In the genomic region with DNA sequence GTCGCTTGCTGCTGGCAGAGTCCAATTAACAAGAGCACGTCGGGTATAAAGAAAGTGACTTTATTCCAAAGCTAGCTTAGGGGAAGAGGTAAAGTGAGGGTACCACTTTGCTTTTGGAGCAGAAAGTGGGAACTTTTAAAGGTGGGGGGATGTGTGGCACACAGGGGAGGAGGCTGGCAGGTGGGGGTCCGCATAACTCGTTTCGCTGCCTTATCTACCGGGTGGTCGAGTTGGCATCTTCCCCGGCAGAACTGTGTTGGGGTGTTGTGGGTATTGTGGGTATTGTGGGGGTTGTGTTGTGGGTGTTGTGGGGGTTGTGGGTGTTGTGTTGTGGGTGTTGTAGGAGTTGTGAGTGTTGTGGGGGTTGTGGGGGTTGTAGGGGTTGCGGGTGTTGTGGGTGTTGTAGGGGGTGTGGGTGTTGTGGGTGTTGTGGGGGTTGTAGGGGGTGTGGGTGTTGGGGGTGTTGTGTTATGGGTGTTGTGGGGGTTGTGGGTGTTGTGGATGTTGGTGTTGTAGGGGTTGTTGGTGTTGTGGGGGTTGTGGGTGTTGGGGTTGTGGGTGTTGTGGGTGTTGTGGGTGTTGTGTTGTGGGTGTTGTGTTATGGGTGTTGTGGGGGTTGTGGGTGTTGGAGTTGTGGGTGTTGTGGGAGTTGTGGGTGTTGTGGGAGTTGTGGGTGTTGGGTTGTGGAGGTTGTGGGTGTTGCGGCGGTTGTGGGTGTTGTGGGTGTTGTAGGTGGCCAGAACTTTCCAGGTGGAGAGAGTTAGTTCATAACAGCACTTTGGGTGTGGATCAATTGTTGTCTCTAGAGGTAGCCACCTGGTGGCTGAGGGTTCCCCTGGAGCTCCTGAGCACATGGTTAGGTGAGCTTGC, we compare ENCODE assay signal across 9 cellular contexts. TPM values are rescaled to one million over a fixed set of nuclear protein-coding genes. Genes with fewer than 3 reads are reported as not detected.
DNase-seq lines count a peak whose midpoint lies in the region; ATAC-seq, FAIRE-seq and TF ChIP-seq lines count a peak whose summit lies in the region.
"Had no signal": no experiment of that assay in that cellular context is flagged by ENCODE, and none has a peak within 500 bp of the region (broad histone marks: within the 10 kb centered on the region; RNA-seq: fewer than 3 reads in every experiment).

No MANE protein-coding gene starts in this region.

- no peak for FAIRE-seq in GM19239 (lab: Jason Lieb, UNC)

- H3K4me1 Mint-ChIP-seq in CD8-positive, alpha-beta memory T cell = peaks cover 48 to 77% (median 74%) of the 10 kb centered on the region in 3 donors
- peaks cover 50% of the 10 kb centered on the region for H3K4me1 Mint-ChIP-seq in activated T-helper 17 cell treated with anti-CD3 and anti-CD28 coated beads, Interleukin-2, amount 50 U/mL, for 72 hours
- peaks cover 37 to 59% of the 10 kb centered on the region in 2 donors for H3K4me1 Mint-ChIP-seq in natural killer cell

- CTCF ChIA-PET in CD8-positive, alpha-beta memory T cell (lab: Charles Lee) = interaction anchor here (0.8 to 1.4 kb wide), 4 partner anchors 16 to 109 kb away, joined by 4 read pairs; no protein-coding TSS in a partner anchor

- H3K9ac ChIP-seq in MM.1S (ENCODE audit: low read length) = peak overlapping the region; percentile 48; the same call in 1 of the 2 replicates

- no peak overlapping the region for H2AFZ ChIP-seq in MM.1S (ENCODE audit: low read length)

- H3K27ac Mint-ChIP-seq in CD8-positive, alpha-beta memory T cell = peak overlapping the region; percentile 55 to 98 (median 92)
- H3K27ac Mint-ChIP-seq in activated T-helper 17 cell treated with anti-CD3 and anti-CD28 coated beads, Interleukin-2, amount 50 U/mL, for 72 hours = peak overlapping the region; percentile 92
- H3K27ac Mint-ChIP-seq in natural killer cell = peak overlapping the region; percentile 75 to 76

- POLR2A ChIA-PET in CD8-positive, alpha-beta memory T cell (lab: Charles Lee) = no interaction called here

- H3K9me3 Mint-ChIP-seq in CD8-positive, alpha-beta memory T cell = peaks cover 0 to 3% (median under 1%) of the 10 kb centered on the region in 5 donors
- H3K9me3 Mint-ChIP-seq in activated T-helper 17 cell treated with anti-CD3 and anti-CD28 coated beads, Interleukin-2, amount 50 U/mL, for 72 hours = peaks cover under 1% of the 10 kb centered on the region
- no peaks in the 10 kb centered on the region for H3K9me3 Mint-ChIP-seq in natural killer cell

- no peaks in the 10 kb centered on the region for H3K27me3 ChIP-seq in CD8-positive, alpha-beta memory T cell (ENCODE audit: insufficient read depth, low read length, poor library complexity, severe bottlenecking)
- no peaks in the 10 kb centered on the region for H3K27me3 ChIP-seq in MM.1S (replicated peaks; ENCODE audit: insufficient read depth, low read length)

- no peaks in the 10 kb centered on the region for H3K9me2 ChIP-seq in MM.1S (replicated peaks; ENCODE audit: insufficient read depth, low read length)

- no peaks in the 10 kb centered on the region for H3K36me3 ChIP-seq in CD8-positive, alpha-beta memory T cell (ENCODE audit: insufficient read depth, low read length)
- H3K36me3 ChIP-seq in MM.1S (replicated peaks; ENCODE audit: insufficient read depth, low read length) = no peaks in the 10 kb centered on the region

- H3K79me2 ChIP-seq in MM.1S (ENCODE audit: low read length) = peaks cover 97% of the 10 kb centered on the region

- peak overlapping the region; percentile 40 for H3K4me3 ChIP-seq in CD8-positive, alpha-beta memory T cell (ENCODE audit: low read length)
- H3K4me3 ChIP-seq in MM.1S (ENCODE audit: low read length) = peak overlapping the region; percentile 65

- TF ChIP-seq CTCF in MM.1S (IDR thresholded peaks at IDR 0.05; ENCODE audit: low read length) = peak; percentile 59
- no peak for TF ChIP-seq CTCF in natural killer cell (IDR thresholded peaks at IDR 0.05)

- no peaks in the 10 kb centered on the region; the same call in none of the 2 replicates for H4K20me1 ChIP-seq in MM.1S (ENCODE audit: insufficient read depth, low read length)

- H3F3A ChIP-seq in MM.1S (ENCODE audit: insufficient read depth, low read length) = peaks cover 20% of the 10 kb centered on the region

- H3K4me3 Mint-ChIP-seq in CD8-positive, alpha-beta memory T cell = peak overlapping the region; percentile 82 to 90 (median 87)
- peak overlapping the region; percentile 96 for H3K4me3 Mint-ChIP-seq in activated T-helper 17 cell treated with anti-CD3 and anti-CD28 coated beads, Interleukin-2, amount 50 U/mL, for 72 hours
- peak overlapping the region; percentile 89 for H3K4me3 Mint-ChIP-seq in natural killer cell

- peak; percentile 20 for ATAC-seq in activated T-helper 17 cell treated with anti-CD3 and anti-CD28 coated beads, Interleukin-2, amount 50 U/mL, for 72 hours (replicated peaks)
- peak in 1 of 3 donors; percentile 7 for ATAC-seq in natural killer cell
- no peak for ATAC-seq in GM21528 (IDR thresholded peaks at IDR 0.05; ENCODE audit: low FRiP score, unreplicated experiment)

- H3K4me2 ChIP-seq in MM.1S (ENCODE audit: low read depth, low read length) = peak overlapping the region; percentile 69

- peak in 2 of 5 donors; percentile 17 to 59 for DNase-seq in CD8-positive, alpha-beta memory T cell
- DNase-seq in MM.1S (peak; percentile 82), natural killer cell (peak; percentile 41), GM19239 (ENCODE audit: insufficient read length, low spot score) (no peak), SHP77 (lab: John Stamatoyannopoulos, UW) (no peak)
- DNase-seq in activated CD4-positive, CD25-positive, alpha-beta regulatory T cell treated with anti-CD3 and anti-CD28 coated beads, Interleukin-2, amount 50 U/mL, for 72 hours = no peak
- DNase-seq: DMS 273 treated with DMSO at 0.1 percent for 48 hours had no signal

- H3K9me3 ChIP-seq in CD8-positive, alpha-beta memory T cell (ENCODE audit: low read length) = no peaks in the 10 kb centered on the region
- H3K9me3 ChIP-seq in MM.1S (replicated peaks; ENCODE audit: insufficient read depth, low read length) = no peaks in the 10 kb centered on the region

- H3K27me3 Mint-ChIP-seq in CD8-positive, alpha-beta memory T cell = peaks cover 0 to 5% of the 10 kb centered on the region in 2 donors
- H3K27me3 Mint-ChIP-seq in activated T-helper 17 cell treated with anti-CD3 and anti-CD28 coated beads, Interleukin-2, amount 50 U/mL, for 72 hours = no peaks in the 10 kb centered on the region
- H3K27me3 Mint-ChIP-seq in natural killer cell (ENCODE audit: low read depth in 2 of 2) = peaks cover 23 to 25% of the 10 kb centered on the region in 2 donors

- intact Hi-C loops in natural killer cell (cut with micrococcal nuclease) = loop anchor here (2.0 to 5.0 kb wide), 4 partner anchors 21 to 50 kb away; a partner anchor contains a TSS

- peaks cover 2 to 8% (median 5%) of the 10 kb centered on the region in 3 donors for H3K36me3 Mint-ChIP-seq in CD8-positive, alpha-beta memory T cell
- H3K36me3 Mint-ChIP-seq in activated T-helper 17 cell treated with anti-CD3 and anti-CD28 coated beads, Interleukin-2, amount 50 U/mL, for 72 hours (ENCODE audit: low read depth) = peaks cover 11% of the 10 kb centered on the region
- H3K36me3 Mint-ChIP-seq in natural killer cell = no peaks in the 10 kb centered on the region

- peak overlapping the region; percentile 70 for H3K27ac ChIP-seq in CD8-positive, alpha-beta memory T cell (ENCODE audit: low read depth, low read length)
- H3K27ac ChIP-seq in MM.1S (ENCODE audit: low read length) = peak overlapping the region; percentile 60; the same call in 1 of the 2 replicates

- H3K4me1 ChIP-seq in CD8-positive, alpha-beta memory T cell (ENCODE audit: insufficient read depth, low read length) = peaks cover 53% of the 10 kb centered on the region
- peaks cover 14% of the 10 kb centered on the region for H3K4me1 ChIP-seq in MM.1S (ENCODE audit: low read length)

RNA-seq across cellular contexts. Expression of a gene that starts 52.7 kb away (rescaled TPM):
- 10 to 100 TPM; 66.5 to 69.3 TPM for total RNA-seq in CD8-positive, alpha-beta memory T cell
- polyA plus RNA-seq in CD8-positive, alpha-beta memory T cell = 15.9 TPM
- 10 to 100 TPM; 44.8 to 100.0 TPM for total RNA-seq in activated T-helper 17 cell treated with anti-CD3 and anti-CD28 coated beads, Interleukin-2, amount 50 U/mL, for 72 hours
- total RNA-seq in natural killer cell = 10 to 100 TPM; 39.5 to 45.7 (median 42.3) TPM

Comparison
In these comparisons a context has a peak if more than half of its experiments do, and no peak if none do; other contexts are left out.
1. DNase-seq: peak in MM.1S (single experiment) and natural killer cell (single experiment); none in GM19239 (single experiment), activated CD4-positive, CD25-positive, alpha-beta regulatory T cell treated with anti-CD3 and anti-CD28 coated beads, Interleukin-2, amount 50 U/mL, for 72 hours (single experiment) and SHP77 (0 of 2).
2. Peak in every context shown above with its lines, with median percentiles within 50 percentile points of each other: H3K27ac Mint-ChIP-seq and H3K4me3 Mint-ChIP-seq.